1 cellular context compared by ENCODE assay signal in genomic region chr1:75785964-75786853, GRCh38.
A peak's percentile ranks its signal among the peaks of the same experiment; 100 is the strongest.
TF ChIP-seq lines count a peak whose summit lies in the region.

TSS of gene RABGGTB (plus strand) at chr1:75786256. CDS start at chr1:75786272, 16 bp downstream.

TF ChIP-seq in HepG2, 621 proteins besides CTCF, POLR2A, EP300 and RAD21 (continued from another document and continues in another):
- TF ChIP-seq CSRNP2 (CRISPR knock-in tag; conservative IDR thresholded peaks at IDR 0.05; ENCODE audit: low read depth) (no peak), HNF4A (CRISPR knock-in tag; IDR thresholded peaks at IDR 0.05) (peak; percentile 97), ZFP91 (CRISPR knock-in tag; IDR thresholded peaks at IDR 0.05; ENCODE audit: borderline replicate concordance) (peak; percentile 59; the same call in 1 of the 2 replicates), ZNF33B (CRISPR knock-in tag; IDR thresholded peaks at IDR 0.05) (peak; percentile 24; the same call in 1 of the 2 replicates), ZMYM4 (CRISPR knock-in tag; IDR thresholded peaks at IDR 0.05) (peak; percentile 92), ZBTB4 (CRISPR knock-in tag; IDR thresholded peaks at IDR 0.05; ENCODE audit: borderline replicate concordance) (0 out of 2 replicates have a peak, but pooled peaks have one; percentile 42), SRY (CRISPR knock-in tag; IDR thresholded peaks at IDR 0.05) (peak; percentile 47; the same call in 1 of the 2 replicates), CBX1 (IDR thresholded peaks at IDR 0.05; ENCODE audit: low read depth) (no peak), U2AF2 (IDR thresholded peaks at IDR 0.05; ENCODE audit: low read depth, low read length) (no peak), TFE3 (CRISPR knock-in tag; IDR thresholded peaks at IDR 0.05) (peak; percentile 73), ZBTB38 (CRISPR knock-in tag; IDR thresholded peaks at IDR 0.05) (peak; percentile 28; the same call in 1 of the 2 replicates), ZNF747 (CRISPR knock-in tag; IDR thresholded peaks at IDR 0.05; ENCODE audit: borderline replicate concordance) (no peak), MAFG (CRISPR knock-in tag; IDR thresholded peaks at IDR 0.05) (no peak), POLR2AphosphoS5 (IDR thresholded peaks at IDR 0.05; ENCODE audit: low read depth, low read length) (peak; percentile 100), PHF8 (CRISPR knock-in tag; IDR thresholded peaks at IDR 0.05) (peak; percentile 85; the same call in 1 of the 2 replicates), ZNF687 (CRISPR knock-in tag; IDR thresholded peaks at IDR 0.05) (peak; percentile 94), ZNF446 (CRISPR knock-in tag; IDR thresholded peaks at IDR 0.05) (no peak), ZNF781 (CRISPR knock-in tag; IDR thresholded peaks at IDR 0.05; ENCODE audit: borderline replicate concordance, not compliant biosample characterization) (peak; percentile 58), HCFC1 (IDR thresholded peaks at IDR 0.05; ENCODE audit: low read depth, low read length) (peak; percentile 51), GABPB1 (CRISPR knock-in tag; IDR thresholded peaks at IDR 0.05) (peak; percentile 75; the same call in 1 of the 2 replicates), DNMT1 (CRISPR knock-in tag; IDR thresholded peaks at IDR 0.05) (no peak), DNMT3B (CRISPR knock-in tag; conservative IDR thresholded peaks at IDR 0.05) (peak; percentile 42; the same call in 1 of the 2 replicates), MAFF (IDR thresholded peaks at IDR 0.05; ENCODE audit: low read depth, low read length) (0 out of 2 replicates have a peak, but pooled peaks have one; percentile 23), HNRNPLL (IDR thresholded peaks at IDR 0.05; ENCODE audit: low read depth, low read length, poor library complexity, severe bottlenecking) (peak; percentile 25), SP1 (IDR thresholded peaks at IDR 0.05) (no peak), SP1 (CRISPR knock-in tag; IDR thresholded peaks at IDR 0.05) (peak; percentile 6; the same call in 1 of the 2 replicates), IKZF5 (CRISPR knock-in tag; IDR thresholded peaks at IDR 0.05) (peak; percentile 46; the same call in 1 of the 2 replicates), NR2C2 (CRISPR knock-in tag; IDR thresholded peaks at IDR 0.05; ENCODE audit: borderline replicate concordance) (peak; percentile 64), IRF2 (CRISPR knock-in tag; IDR thresholded peaks at IDR 0.05) (peak; percentile 85), ZNF746 (CRISPR knock-in tag; IDR thresholded peaks at IDR 0.05) (no peak), LBX2 (CRISPR knock-in tag; IDR thresholded peaks at IDR 0.05; ENCODE audit: borderline replicate concordance) (peak; percentile 73; the same call in 1 of the 2 replicates), ZNF331 (CRISPR knock-in tag; IDR thresholded peaks at IDR 0.05) (peak; percentile 73; the same call in 1 of the 2 replicates), MYPOP (CRISPR knock-in tag; IDR thresholded peaks at IDR 0.05) (no peak), NFE2L2 (IDR thresholded peaks at IDR 0.05; ENCODE audit: low read length) (peak; percentile 49; the same call in 1 of the 2 replicates), HNF1B (CRISPR knock-in tag; IDR thresholded peaks at IDR 0.05) (0 out of 2 replicates have a peak, but pooled peaks have one; percentile 14), ZNF605 (CRISPR knock-in tag; IDR thresholded peaks at IDR 0.05) (peak; percentile 86), ISL2 (CRISPR knock-in tag; IDR thresholded peaks at IDR 0.05) (peak; percentile 39; the same call in 1 of the 2 replicates), ZNF547 (CRISPR knock-in tag; IDR thresholded peaks at IDR 0.05) (0 out of 2 replicates have a peak, but pooled peaks have one; percentile 69), ATF5 (CRISPR knock-in tag; IDR thresholded peaks at IDR 0.05; ENCODE audit: low read depth) (no peak), ZNF788 (CRISPR knock-in tag; IDR thresholded peaks at IDR 0.05; ENCODE audit: borderline replicate concordance) (0 out of 2 replicates have a peak, but pooled peaks have one; percentile 52), MTERF4 (CRISPR knock-in tag; IDR thresholded peaks at IDR 0.05) (no peak), POGZ (CRISPR knock-in tag; IDR thresholded peaks at IDR 0.05) (peak; percentile 84), HNF4G (IDR thresholded peaks at IDR 0.05; ENCODE audit: borderline replicate concordance, low read depth, low read length) (peak; percentile 87), HNF4G (CRISPR knock-in tag; IDR thresholded peaks at IDR 0.05; ENCODE audit: borderline replicate concordance, low read depth) (peak; percentile 83; the same call in 1 of the 2 replicates), ZNF768 (CRISPR knock-in tag; IDR thresholded peaks at IDR 0.05) (no peak)
